In the genomic region with DNA sequence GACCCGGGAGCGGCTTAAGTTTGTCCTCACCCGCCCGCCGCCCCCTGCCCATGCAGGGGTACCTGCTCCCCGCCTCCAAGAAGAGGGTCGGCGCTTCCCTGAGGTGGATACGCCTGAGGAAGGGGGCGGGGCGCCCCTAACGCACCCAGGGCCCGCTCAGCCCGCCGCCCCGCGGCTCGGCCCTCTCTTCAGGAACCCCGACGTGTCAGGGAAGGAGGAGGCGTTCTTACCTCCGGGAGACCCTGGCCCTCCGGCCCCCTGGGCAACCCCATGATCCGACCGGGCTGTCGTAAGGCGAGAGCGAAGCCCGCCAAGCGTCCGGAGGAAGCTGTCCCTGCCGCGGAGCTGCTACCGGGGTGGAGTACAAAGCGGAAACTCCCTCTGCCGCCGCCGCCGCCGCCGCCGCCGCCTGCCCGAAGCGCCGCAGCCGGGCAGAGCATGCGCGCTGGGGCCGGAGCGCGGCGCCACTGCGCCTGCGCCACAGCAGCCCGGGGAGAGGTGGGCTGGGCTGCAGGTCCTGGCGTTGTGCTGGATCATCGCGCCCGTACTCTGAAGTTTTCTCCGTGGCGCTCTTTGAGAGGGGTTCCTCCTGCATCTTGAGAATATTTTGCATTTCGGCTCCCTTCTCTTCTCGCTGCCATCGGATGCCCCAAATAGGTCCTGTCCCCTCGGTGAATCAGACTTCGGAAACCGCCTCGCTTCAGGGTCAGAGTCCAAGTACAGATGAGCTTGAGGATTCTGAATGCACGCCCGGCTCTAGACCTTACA, we compare ENCODE assay signal across 8 cellular contexts. TPM values are rescaled to one million over a fixed set of nuclear protein-coding genes. Genes with fewer than 3 reads are reported as not detected.
DNase-seq lines count a peak whose midpoint lies in the region; ATAC-seq and TF ChIP-seq lines count a peak whose summit lies in the region.

A gene with protein sequence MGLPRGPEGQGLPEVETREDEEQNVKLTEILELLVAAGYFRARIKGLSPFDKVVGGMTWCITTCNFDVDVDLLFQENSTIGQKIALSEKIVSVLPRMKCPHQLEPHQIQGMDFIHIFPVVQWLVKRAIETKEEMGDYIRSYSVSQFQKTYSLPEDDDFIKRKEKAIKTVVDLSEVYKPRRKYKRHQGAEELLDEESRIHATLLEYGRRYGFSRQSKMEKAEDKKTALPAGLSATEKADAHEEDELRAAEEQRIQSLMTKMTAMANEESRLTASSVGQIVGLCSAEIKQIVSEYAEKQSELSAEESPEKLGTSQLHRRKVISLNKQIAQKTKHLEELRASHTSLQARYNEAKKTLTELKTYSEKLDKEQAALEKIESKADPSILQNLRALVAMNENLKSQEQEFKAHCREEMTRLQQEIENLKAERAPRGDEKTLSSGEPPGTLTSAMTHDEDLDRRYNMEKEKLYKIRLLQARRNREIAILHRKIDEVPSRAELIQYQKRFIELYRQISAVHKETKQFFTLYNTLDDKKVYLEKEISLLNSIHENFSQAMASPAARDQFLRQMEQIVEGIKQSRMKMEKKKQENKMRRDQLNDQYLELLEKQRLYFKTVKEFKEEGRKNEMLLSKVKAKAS (minus strand): TSS at position 347 of the 768 bp plus-strand sequence. CDS start 75 bp downstream, at position 272.

- DNase-seq in AG20443 (ENCODE audit: low spot score) (peak; percentile 100), NCI-H510A (lab: John Stamatoyannopoulos, UW) (peak; percentile 58), chondrocyte (ENCODE audit: low spot score) (peak; percentile 95), kidney glomerular epithelial cell (lab: John Stamatoyannopoulos, UW) (peak; percentile 67)
- peak; percentile 70 to 79 for DNase-seq in activated CD4-positive, alpha-beta T cell treated with anti-CD3 and anti-CD28 coated beads for 24 hours (ENCODE audit: low read depth in 2 of 2)
- peak; percentile 69 to 81 for DNase-seq in stimulated activated CD4-positive, alpha-beta T cell treated with anti-CD3 and anti-CD28 coated beads, Interleukin-15, amount 100 ng/mL, for 48 hours (ENCODE audit: low read depth in 2 of 2)

- ATAC-seq in GM19035 (IDR thresholded peaks at IDR 0.05; ENCODE audit: unreplicated experiment) (peak; percentile 89), HG03342 (IDR thresholded peaks at IDR 0.05; ENCODE audit: unreplicated experiment) (peak; percentile 92)

- peak within 1 kb of the TSS; percentile 94 for H3K4me3 Mint-ChIP-seq in chondrocyte (ENCODE audit: unreplicated experiment)

- H3K27ac Mint-ChIP-seq in chondrocyte (ENCODE audit: unreplicated experiment): peak within 1 kb of the TSS; percentile 85

- no peaks in the 10 kb centered on the region for H3K36me3 Mint-ChIP-seq in chondrocyte (ENCODE audit: low read depth)

- peak; percentile 2 for TF ChIP-seq CTCF in chondrocyte (IDR thresholded peaks at IDR 0.05)

- peaks cover 8% of the 10 kb centered on the region for H3K27me3 Mint-ChIP-seq in chondrocyte (ENCODE audit: low read depth)

- H3K9me3 Mint-ChIP-seq in chondrocyte (ENCODE audit: low read depth): no peaks in the 10 kb centered on the region

- peaks cover 26% of the 10 kb centered on the region for H3K4me1 Mint-ChIP-seq in chondrocyte (ENCODE audit: low read depth)

RNA-seq across cellular contexts. Expression of the gene that starts here (rescaled TPM):
- 22.0 to 22.8 TPM (median 22.3 TPM) in 3 replicates for total RNA-seq in chondrocyte

Comparison
In these comparisons a context has a peak if more than half of its experiments do, and no peak if none do; other contexts are left out.
1. Peak in every context shown above with its lines: DNase-seq and ATAC-seq.